Comparison of ENCODE assay signal across 25 cellular contexts in genomic region chr14:54202288-54202687, GRCh38.
DNase-seq lines count a peak whose midpoint lies in the region; ATAC-seq, FAIRE-seq and TF ChIP-seq lines count a peak whose summit lies in the region.
"Had no signal": no experiment of that assay in that cellular context is flagged by ENCODE, and none has a peak within 500 bp of the region (broad histone marks: within the 10 kb centered on the region; RNA-seq: fewer than 3 reads in every experiment).

No MANE protein-coding gene starts in this region.

- no peaks in the 10 kb centered on the region; a peak in 1 of 5 replicates for H3K27me3 ChIP-seq in HepG2 (ENCODE audit: control insufficient read depth in 1 of 2, insufficient read depth in 2 of 2, low read length in 2 of 2)
- H3K27me3 ChIP-seq in right lobe of liver: no peaks in the 10 kb centered on the region
- H3K27me3 ChIP-seq in GM23248 (replicated peaks; ENCODE audit: insufficient read depth): no peaks in the 10 kb centered on the region
- no peaks in the 10 kb centered on the region for H3K27me3 ChIP-seq in IMR-90 (ENCODE audit: control insufficient read depth, insufficient read depth, low read length)
- H3K27me3 ChIP-seq: BLaER1 treated with 17β-estradiol and CSF1 and Interleukin-3, amounts not matched to agents 10 nM and 100 nM had no signal

- POLR2A ChIA-PET in HepG2 (lab: Yijun Ruan, JAX) (no interaction called here), IMR-90 (lab: Charles Lee; ENCODE audit: unreplicated experiment) (no interaction called here)
- POLR2A ChIA-PET in activated CD4-positive, alpha-beta T cell treated with anti-CD3 and anti-CD28 coated beads for 36 hours (lab: Charles Lee): no interaction called here

- no peak overlapping the region for H3K27ac Mint-ChIP-seq in activated CD4-positive, alpha-beta T cell treated with anti-CD3 and anti-CD28 coated beads for 36 hours
- H3K27ac Mint-ChIP-seq: B cell; CD4-positive, alpha-beta T cell; CD8-positive, alpha-beta T cell had no signal

- H3K27ac ChIP-seq in HepG2 (ENCODE audit: extremely low read length, insufficient read depth, low read length) (no peak overlapping the region), right lobe of liver (no peak overlapping the region), GM23248 (no peak overlapping the region), IMR-90 (ENCODE audit: insufficient read depth, low read length) (no peak overlapping the region)
- H3K27ac ChIP-seq: 22Rv1; A549; BLaER1 treated with 17β-estradiol and CSF1 and Interleukin-3, amounts not matched to agents 10 nM and 100 nM; C4-2B had no signal

- TF ChIP-seq RAD21 in HepG2 (CRISPR knock-in tag; IDR thresholded peaks at IDR 0.05) (no peak), IMR-90 (IDR thresholded peaks at IDR 0.05; ENCODE audit: low read length) (no peak)

- ATAC-seq in HepG2 (no peak), right lobe of liver (no peak), IMR-90 (ENCODE audit: low read depth) (peak; percentile 67; the same call in 1 of the 2 replicates), omental fat pad (ENCODE audit: low FRiP score) (no peak)
- ATAC-seq in activated CD4-positive, alpha-beta T cell treated with anti-CD3 and anti-CD28 coated beads for 36 hours: no peak
- ATAC-seq: CD8-positive, alpha-beta T cell had no signal

- H3K4ac ChIP-seq in IMR-90 (ENCODE audit: low read depth, low read length): no peak overlapping the region

- H2AK9ac ChIP-seq in IMR-90 (replicated peaks; ENCODE audit: low read depth, low read length, poor library complexity): no peak overlapping the region

- no peak overlapping the region for H2BK120ac ChIP-seq in IMR-90 (ENCODE audit: low read depth, low read length)

- BruUV-seq in HepG2 (replicated peaks; lab: Mats Ljungman, UMichigan): no TSS peak
- BruUV-seq in IMR-90 (replicated peaks; lab: Mats Ljungman, UMichigan): no TSS peak

- intact Hi-C loops in HepG2 (cut with micrococcal nuclease; ENCODE audit: unreplicated experiment) (no loop called here), right lobe of liver (cut with DNase I) (no loop called here), IMR-90 (cut with micrococcal nuclease) (no loop called here)
- intact Hi-C loops in activated CD4-positive, alpha-beta T cell treated with anti-CD3 and anti-CD28 coated beads for 36 hours (cut with DNase I, micrococcal nuclease): no loop called here

- no peak overlapping the region for H4K91ac ChIP-seq in IMR-90 (ENCODE audit: insufficient read depth, low read depth, low read length)

- TF ChIP-seq EP300 in HepG2 (IDR thresholded peaks at IDR 0.05; ENCODE audit: low read depth in 2 of 2, low read length in 2 of 2) (no peak), HepG2 (CRISPR knock-in tag; IDR thresholded peaks at IDR 0.05; ENCODE audit: borderline replicate concordance) (no peak)

- 81% methylated on average over 6 of the region's 6 CpGs for WGBS in HepG2 (ENCODE audit: low lambda C conversion rate)
- WGBS in right lobe of liver (ENCODE audit: insufficient coverage, low coverage, low lambda C conversion rate, missing lambda C conversion rate): 95% methylated on average over 6 of the region's 6 CpGs
- WGBS in GM23248 (ENCODE audit: low coverage in 1 of 2, low lambda C conversion rate in 2 of 2, missing lambda C conversion rate in 2 of 2), 2 experiments: 78 to 81% methylated on average over 5 to 6 of the region's 6 CpGs
- no CpG with 5 or more reads among the region's 6 CpGs for WGBS in IMR-90 (ENCODE audit: extremely low coverage in 2 of 2, insufficient read length in 1 of 2), 2 experiments

- H3K79me1 ChIP-seq in IMR-90 (ENCODE audit: low read depth in 1 of 2, low read length in 2 of 2): no peaks in the 10 kb centered on the region

- H2BK20ac ChIP-seq in IMR-90 (ENCODE audit: low read depth, low read length): no peak overlapping the region

- no peak overlapping the region for H3K14ac ChIP-seq in IMR-90 (replicated peaks; ENCODE audit: low read depth, low read length)

- H2AK5ac ChIP-seq in IMR-90 (ENCODE audit: low read depth, low read length): no peak overlapping the region

- peaks cover 9% of the 10 kb centered on the region for H3K4me1 ChIP-seq in HepG2 (ENCODE audit: insufficient read depth, low read length)
- H3K4me1 ChIP-seq in right lobe of liver: peaks cover 0 to 5% (median 0%) of the 10 kb centered on the region in 4 donors
- H3K4me1 ChIP-seq in GM23248 (ENCODE audit: insufficient read depth): peaks cover 23% of the 10 kb centered on the region
- H3K4me1 ChIP-seq in IMR-90 (ENCODE audit: control insufficient read depth, insufficient read depth, low read length): no peaks in the 10 kb centered on the region; the same call in 1 of the 2 replicates
- H3K4me1 ChIP-seq: BLaER1 treated with 17β-estradiol and CSF1 and Interleukin-3, amounts not matched to agents 10 nM and 100 nM had no signal

- H3K9me3 Mint-ChIP-seq in activated CD4-positive, alpha-beta T cell treated with anti-CD3 and anti-CD28 coated beads for 36 hours (ENCODE audit: low read depth): no peaks in the 10 kb centered on the region

- DNase-seq in HepG2 (ENCODE audit: low spot score): no peak
- no peak for DNase-seq in right lobe of liver
- DNase-seq in GM23248: peak; percentile 48
- DNase-seq in IMR-90: peak; percentile 49
- peak; percentile 35 for DNase-seq in epithelial cell of esophagus (ENCODE audit: low read depth)
- DNase-seq in activated CD4-positive, alpha-beta T cell treated with anti-CD3 and anti-CD28 coated beads for 36 hours: no peak
- no peak for DNase-seq in SHP77 (lab: John Stamatoyannopoulos, UW)
- DNase-seq in omental fat pad (ENCODE audit: low spot score): no peak
- DNase-seq: AML-193; Caco-2; Calu3; CD4-positive, alpha-beta T cell; CD8-positive, alpha-beta T cell; DMS79 treated with DMSO at 0.1 percent for 48 hours; EL; GF-D8 had no signal

- H3K9ac ChIP-seq in HepG2 (ENCODE audit: insufficient read depth, low read depth, low read length) (no peak overlapping the region), GM23248 (no peak overlapping the region), IMR-90 (ENCODE audit: low read depth, low read length) (no peak overlapping the region)
- H3K9ac ChIP-seq: BLaER1 treated with 17β-estradiol and CSF1 and Interleukin-3, amounts not matched to agents 10 nM and 100 nM had no signal

- in situ Hi-C loops in HepG2 (cut with HindIII; ENCODE audit: extremely low pct_ligation_motif_present, low pct_unique_long_range_greater_than_20kb) (no loop called here), GM23248 (cut with MboI) (no loop called here), IMR-90 (cut with MboI; ENCODE audit: low sequenced_read_pairs) (no loop called here)

- H3K23ac ChIP-seq in IMR-90 (ENCODE audit: low read depth, low read length): no peak overlapping the region

- no peak overlapping the region for H3K4me3 Mint-ChIP-seq in activated CD4-positive, alpha-beta T cell treated with anti-CD3 and anti-CD28 coated beads for 36 hours
- H3K4me3 Mint-ChIP-seq: B cell; CD4-positive, alpha-beta T cell; CD8-positive, alpha-beta T cell had no signal

- H3K56ac ChIP-seq in IMR-90 (ENCODE audit: extremely low read depth, insufficient read depth, low read length): no peak overlapping the region

- H3K36me3 ChIP-seq in HepG2 (replicated peaks in 1 of 2; ENCODE audit: control insufficient read depth in 1 of 2, insufficient read depth in 2 of 2, low read length in 2 of 2) (no peaks in the 10 kb centered on the region), right lobe of liver (no peaks in the 10 kb centered on the region), GM23248 (ENCODE audit: low read depth) (no peaks in the 10 kb centered on the region), IMR-90 (ENCODE audit: control insufficient read depth, insufficient read depth, low read length) (no peaks in the 10 kb centered on the region)
- H3K36me3 ChIP-seq: BLaER1 treated with 17β-estradiol and CSF1 and Interleukin-3, amounts not matched to agents 10 nM and 100 nM had no signal

- H3K9me3 ChIP-seq in HepG2 (ENCODE audit: low read length) (peaks cover 8% of the 10 kb centered on the region; the same call in 1 of the 2 replicates), right lobe of liver (no peaks in the 10 kb centered on the region), GM23248 (ENCODE audit: low read depth) (no peaks in the 10 kb centered on the region), IMR-90 (ENCODE audit: control insufficient read depth, insufficient read depth, low read length) (no peaks in the 10 kb centered on the region)
- H3K9me3 ChIP-seq: A549 had no signal

- no peaks in the 10 kb centered on the region for H3K79me2 ChIP-seq in HepG2 (ENCODE audit: insufficient read depth, low read length)
- no peaks in the 10 kb centered on the region for H3K79me2 ChIP-seq in GM23248 (ENCODE audit: insufficient read depth)

- no peaks in the 10 kb centered on the region for H4K20me1 ChIP-seq in HepG2 (ENCODE audit: insufficient read depth, low read length)
- no peaks in the 10 kb centered on the region for H4K20me1 ChIP-seq in GM23248 (ENCODE audit: insufficient read depth)
- H4K20me1 ChIP-seq in IMR-90 (ENCODE audit: insufficient read depth, low read length): no peaks in the 10 kb centered on the region
- H4K20me1 ChIP-seq: BLaER1 treated with 17β-estradiol and CSF1 and Interleukin-3, amounts not matched to agents 10 nM and 100 nM had no signal

- H3K4me3 ChIP-seq in HepG2 (replicated peaks in 1 of 3; ENCODE audit: insufficient read depth in 1 of 3, low read depth in 2 of 3, low read length in 3 of 3): no peak overlapping the region
- H3K4me3 ChIP-seq in right lobe of liver: no peak overlapping the region
- no peak overlapping the region for H3K4me3 ChIP-seq in GM23248
- no peak overlapping the region for H3K4me3 ChIP-seq in IMR-90 (ENCODE audit: insufficient read depth, low read depth, low read length)
- H3K4me3 ChIP-seq in epithelial cell of esophagus (ENCODE audit: low read length): no peak overlapping the region
- H3K4me3 ChIP-seq: A549; BLaER1 treated with 17β-estradiol and CSF1 and Interleukin-3, amounts not matched to agents 10 nM and 100 nM had no signal

- no peak overlapping the region for H2BK5ac ChIP-seq in IMR-90 (ENCODE audit: low read depth, low read length, poor library complexity, severe bottlenecking)

- no peaks in the 10 kb centered on the region for H3K36me3 Mint-ChIP-seq in activated CD4-positive, alpha-beta T cell treated with anti-CD3 and anti-CD28 coated beads for 36 hours (ENCODE audit: low read depth)
- H3K36me3 Mint-ChIP-seq: CD8-positive, alpha-beta T cell had no signal

- no peaks in the 10 kb centered on the region for H3K4me1 Mint-ChIP-seq in activated CD4-positive, alpha-beta T cell treated with anti-CD3 and anti-CD28 coated beads for 36 hours
- H3K4me1 Mint-ChIP-seq: B cell had no signal

- H3K4me2 ChIP-seq in HepG2 (ENCODE audit: low read depth, low read length): no peak overlapping the region
- H3K4me2 ChIP-seq in GM23248 (ENCODE audit: unreplicated experiment): no peak overlapping the region
- no peak overlapping the region for H3K4me2 ChIP-seq in IMR-90 (ENCODE audit: low read depth, low read length)
- H3K4me2 ChIP-seq: A549; BLaER1 treated with 17β-estradiol and CSF1 and Interleukin-3, amounts not matched to agents 10 nM and 100 nM had no signal

- TF ChIP-seq POLR2A in HepG2 (IDR thresholded peaks at IDR 0.05; ENCODE audit: insufficient read depth in 1 of 2, low read depth in 2 of 2, low read length in 2 of 2) (no peak), right lobe of liver (IDR thresholded peaks at IDR 0.05) (no peak), IMR-90 (IDR thresholded peaks at IDR 0.05; ENCODE audit: low read depth, low read length) (no peak)

- TF ChIP-seq CTCF in HepG2 (CRISPR knock-in tag; IDR thresholded peaks at IDR 0.05) (no peak), right lobe of liver (IDR thresholded peaks at IDR 0.05) (no peak), IMR-90 (conservative IDR thresholded peaks at IDR 0.05; ENCODE audit: low read depth, low read length) (no peak), epithelial cell of esophagus (IDR thresholded peaks at IDR 0.05; ENCODE audit: insufficient read depth, low read depth, low read length, missing control alignments) (no peak), omental fat pad (IDR thresholded peaks at IDR 0.05) (no peak)

- no peak overlapping the region for H4K8ac ChIP-seq in IMR-90 (ENCODE audit: low read depth in 2 of 2, low read length in 2 of 2)

- dilution Hi-C loops in IMR-90 (cut with HindIII; ENCODE audit: low sequenced_read_pairs, unreplicated experiment): no loop called here

- no peak overlapping the region for H4K5ac ChIP-seq in IMR-90 (ENCODE audit: low read depth, low read length)

- H3F3A ChIP-seq in GM23248 (ENCODE audit: insufficient read depth): peaks cover 31% of the 10 kb centered on the region

- no peaks in the 10 kb centered on the region for H3K9me1 ChIP-seq in IMR-90 (ENCODE audit: insufficient read depth, low read length)

- H3K9me2 ChIP-seq in GM23248 (ENCODE audit: insufficient read depth): no peaks in the 10 kb centered on the region

- CTCF ChIA-PET in HepG2 (lab: Yijun Ruan, JAX; ENCODE audit: low intra/inter-chr PET ratio, low total read pairs) (no interaction called here), IMR-90 (lab: Yijun Ruan, JAX) (no interaction called here)
- CTCF ChIA-PET in activated CD4-positive, alpha-beta T cell treated with anti-CD3 and anti-CD28 coated beads for 36 hours (lab: Charles Lee): no interaction called here

- H3K27me3 Mint-ChIP-seq in activated CD4-positive, alpha-beta T cell treated with anti-CD3 and anti-CD28 coated beads for 36 hours: peaks cover 6% of the 10 kb centered on the region

- H2BK15ac ChIP-seq in IMR-90 (ENCODE audit: low read depth, low read length): no peak overlapping the region

- no peak for FAIRE-seq in HepG2 (lab: Jason Lieb, UNC)
- FAIRE-seq: A549, D721Med, G401.6, GM12891, GM19239 had no signal

- H3K18ac ChIP-seq in IMR-90 (ENCODE audit: low read depth, low read length): no peak overlapping the region

- H2AFZ ChIP-seq in HepG2 (ENCODE audit: low read length) (no peak overlapping the region), GM23248 (no peak overlapping the region), IMR-90 (replicated peaks; ENCODE audit: low read length, poor library complexity) (no peak overlapping the region)

Comparison
In these comparisons a context has a peak if more than half of its experiments do, and no peak if none do; other contexts are left out.
1. DNase-seq: peak in GM23248 (single experiment), IMR-90 (single experiment) and epithelial cell of esophagus (single experiment); none in HepG2 (single experiment), right lobe of liver (0 of 3), activated CD4-positive, alpha-beta T cell treated with anti-CD3 and anti-CD28 coated beads for 36 hours (single experiment), SHP77 (0 of 2) and omental fat pad (single experiment).